23 cellular contexts compared by ENCODE assay signal in genomic region chr19:5107432-5108122, GRCh38.
A peak's percentile ranks its signal among the peaks of the same experiment; 100 is the strongest.
DNase-seq lines count a peak whose midpoint lies in the region; TF ChIP-seq lines count a peak whose summit lies in the region.
"Had no signal": no experiment of that assay in that cellular context is flagged by ENCODE, and none has a peak within 500 bp of the region (broad histone marks: within the 10 kb centered on the region; RNA-seq: fewer than 3 reads in every experiment).

No MANE protein-coding gene starts in this region.

- H3K4me3 Mint-ChIP-seq in brain (no peak overlapping the region), endothelial cell (ENCODE audit: unreplicated experiment) (no peak overlapping the region)
- H3K4me3 Mint-ChIP-seq: activated naive CD4-positive, alpha-beta T cell treated with anti-CD3 and anti-CD28 coated beads for 36 hours; CD4-positive, CD25-positive, alpha-beta regulatory T cell; natural killer cell treated with Interleukin-12 subunit alpha and Interleukin-12 subunit beta and Interleukin-15 and Interleukin-18, amount 100 ng/mL, for 72 hours had no signal

- peaks cover 46% of the 10 kb centered on the region for H3K36me3 ChIP-seq in NT2/D1 (ENCODE audit: insufficient read depth, insufficient read length, low read length)
- peaks cover 45% of the 10 kb centered on the region for H3K36me3 ChIP-seq in left ventricle myocardium inferior
- H3K36me3 ChIP-seq: pancreas had no signal

- peak overlapping the region in 4 of 5 experiments; percentile 35 to 96 (median 72) for H3K27ac Mint-ChIP-seq in brain
- no peak overlapping the region for H3K27ac Mint-ChIP-seq in endothelial cell (ENCODE audit: unreplicated experiment)
- H3K27ac Mint-ChIP-seq: activated naive CD4-positive, alpha-beta T cell treated with anti-CD3 and anti-CD28 coated beads for 36 hours; CD4-positive, CD25-positive, alpha-beta regulatory T cell; natural killer cell treated with Interleukin-12 subunit alpha and Interleukin-12 subunit beta and Interleukin-15 and Interleukin-18, amount 100 ng/mL, for 72 hours had no signal

- no peaks in the 10 kb centered on the region for H3K9me3 ChIP-seq in NT2/D1 (ENCODE audit: insufficient read depth, low read length)
- no peaks in the 10 kb centered on the region for H3K9me3 ChIP-seq in left ventricle myocardium inferior (replicated peaks)
- H3K9me3 ChIP-seq: adrenal gland, gastrocnemius medialis, left lung, pancreas had no signal

- TF ChIP-seq CTCF in brain (conservative IDR thresholded peaks at IDR 0.05), result no peak
- TF ChIP-seq CTCF in left ventricle myocardium inferior (IDR thresholded peaks at IDR 0.05; ENCODE audit: borderline replicate concordance), result no peak
- no peak for TF ChIP-seq CTCF in endothelial cell (IDR thresholded peaks at IDR 0.05; ENCODE audit: unreplicated experiment)

- no peak overlapping the region for H3K4me3 ChIP-seq in NT2/D1 (ENCODE audit: insufficient read length, low read depth)
- H3K4me3 ChIP-seq in left ventricle myocardium inferior, result no peak overlapping the region
- H3K4me3 ChIP-seq: adrenal gland, gastrocnemius medialis, left lung, pancreas, PC-9 had no signal

- intact Hi-C loops in left ventricle myocardium inferior (cut with micrococcal nuclease), result no loop called here

- H3K9me3 Mint-ChIP-seq in brain, result no peaks in the 10 kb centered on the region
- H3K9me3 Mint-ChIP-seq in endothelial cell (ENCODE audit: unreplicated experiment), result no peaks in the 10 kb centered on the region
- H3K9me3 Mint-ChIP-seq: activated naive CD4-positive, alpha-beta T cell treated with anti-CD3 and anti-CD28 coated beads for 36 hours; natural killer cell treated with Interleukin-12 subunit alpha and Interleukin-12 subunit beta and Interleukin-15 and Interleukin-18, amount 100 ng/mL, for 72 hours had no signal

- peaks cover 48% of the 10 kb centered on the region for H3K4me1 ChIP-seq in NT2/D1 (ENCODE audit: insufficient read depth, insufficient read length)
- peaks cover 53% of the 10 kb centered on the region for H3K4me1 ChIP-seq in left ventricle myocardium inferior

- H3K4me1 Mint-ChIP-seq in brain (peaks cover 59% of the 10 kb centered on the region), endothelial cell (ENCODE audit: unreplicated experiment) (peaks cover 1% of the 10 kb centered on the region)
- H3K4me1 Mint-ChIP-seq: CD4-positive, CD25-positive, alpha-beta regulatory T cell had no signal

- H3K27me3 ChIP-seq in NT2/D1 (ENCODE audit: insufficient read depth, insufficient read length) (no peaks in the 10 kb centered on the region), left ventricle myocardium inferior (ENCODE audit: low read depth) (no peaks in the 10 kb centered on the region)
- H3K27me3 ChIP-seq: adrenal gland, gastrocnemius medialis, left lung, pancreas had no signal

- DNase-seq in NT2/D1 (ENCODE audit: low read depth, low spot score) (no peak), left ventricle myocardium inferior (peak; percentile 51), retina (peak; percentile 47), endothelial cell (ENCODE audit: low spot score) (no peak), SIG-M5 (lab: John Stamatoyannopoulos, UW) (no peak), NOMO-1 treated with dmso at 0.1 percent for 144 hours (lab: John Stamatoyannopoulos, UW; ENCODE audit: unreplicated experiment) (no peak)
- DNase-seq: activated CD4-positive, alpha-beta T cell treated with anti-CD3 and anti-CD28 coated beads, Interleukin-2, amount 50 U/mL, for 48 hours; activated naive CD4-positive, alpha-beta T cell treated with anti-CD3 and anti-CD28 coated beads for 36 hours; adrenal gland; CD4-positive, CD25-positive, alpha-beta regulatory T cell; dermis blood vessel endothelial cell; gastrocnemius medialis; Karpas-422; left lung; NCI-H146; pancreas; PC-9; SHP77 treated with DMSO at 0.1 percent for 48 hours; stimulated activated CD4-positive, alpha-beta T cell treated with anti-CD3 and anti-CD28 coated beads, Interleukin-15, amount 100 ng/mL, for 24 hours; stimulated activated naive CD4-positive, alpha-beta T cell; T-helper 1 cell had no signal

- peak overlapping the region; percentile 65 for H3K9ac ChIP-seq in NT2/D1 (ENCODE audit: insufficient read length, low read depth)

- H3K27me3 Mint-ChIP-seq in brain (no peaks in the 10 kb centered on the region), endothelial cell (ENCODE audit: unreplicated experiment) (peaks cover 8% of the 10 kb centered on the region)
- H3K27me3 Mint-ChIP-seq: CD4-positive, CD25-positive, alpha-beta regulatory T cell; natural killer cell treated with Interleukin-12 subunit alpha and Interleukin-12 subunit beta and Interleukin-15 and Interleukin-18, amount 100 ng/mL, for 72 hours had no signal

- H3K36me3 Mint-ChIP-seq in brain (peaks cover 24% of the 10 kb centered on the region), endothelial cell (ENCODE audit: low read depth, unreplicated experiment) (peaks cover 12% of the 10 kb centered on the region)
- H3K36me3 Mint-ChIP-seq: natural killer cell treated with Interleukin-12 subunit alpha and Interleukin-12 subunit beta and Interleukin-15 and Interleukin-18, amount 100 ng/mL, for 72 hours had no signal

- peak overlapping the region; percentile 64 for H3K27ac ChIP-seq in left ventricle myocardium inferior (replicated peaks)
- H3K27ac ChIP-seq: adrenal gland, gastrocnemius medialis, left lung, pancreas, PC-9 had no signal

Comparison
In these comparisons a context has a peak if more than half of its experiments do, and no peak if none do; other contexts are left out.
1. DNase-seq: peak in left ventricle myocardium inferior (single experiment) and retina (single experiment); none in NT2/D1 (single experiment), endothelial cell (single experiment), SIG-M5 (single experiment) and NOMO-1 treated with dmso at 0.1 percent for 144 hours (single experiment).